ENCODE assay signal across 1 cellular context in the genomic region with DNA sequence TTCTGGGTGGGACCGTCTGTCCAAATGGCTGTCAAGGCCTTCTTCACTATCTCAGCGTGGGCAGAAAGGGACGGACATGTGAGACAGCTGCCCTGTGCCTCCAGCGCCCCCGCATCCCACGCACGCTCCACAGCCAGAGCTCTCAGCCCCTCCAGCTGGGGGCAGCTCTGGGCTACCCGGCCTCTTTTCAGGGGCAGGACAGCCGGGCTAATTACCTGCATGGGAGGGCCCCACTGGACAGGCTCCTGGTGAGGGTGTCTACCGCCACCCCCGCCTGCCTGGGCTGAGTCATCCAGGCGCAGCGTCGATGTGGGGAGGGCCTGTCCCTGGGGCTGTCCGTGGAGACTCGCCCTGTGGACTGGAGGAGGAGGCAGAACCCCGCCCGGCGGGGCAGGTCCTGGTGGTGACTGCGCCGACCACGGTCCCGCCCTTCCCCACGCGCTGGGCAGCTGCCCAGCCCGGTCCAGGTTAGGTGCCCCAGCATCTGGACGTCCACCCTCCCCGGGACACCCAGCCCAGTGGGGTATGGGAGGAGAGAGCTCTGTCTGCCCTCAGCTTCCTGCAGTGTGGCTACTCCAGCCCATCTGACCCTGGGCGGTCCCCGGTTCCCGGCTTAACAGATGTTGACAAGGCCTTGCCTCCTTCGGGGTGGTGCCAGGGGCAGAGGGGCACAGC.
TF ChIP-seq lines count a peak whose summit lies in the region.

No MANE protein-coding gene starts in this region.

TF ChIP-seq in H1, 55 proteins besides CTCF, POLR2A, EP300 and RAD21:
- TF ChIP-seq, protein P1, sequence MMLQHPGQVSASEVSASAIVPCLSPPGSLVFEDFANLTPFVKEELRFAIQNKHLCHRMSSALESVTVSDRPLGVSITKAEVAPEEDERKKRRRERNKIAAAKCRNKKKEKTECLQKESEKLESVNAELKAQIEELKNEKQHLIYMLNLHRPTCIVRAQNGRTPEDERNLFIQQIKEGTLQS (IDR thresholded peaks at IDR 0.05; ENCODE audit: insufficient read depth, low read depth, low read length), result no peak
- TF ChIP-seq MAFK (IDR thresholded peaks at IDR 0.05; ENCODE audit: low read depth, low read length) (no peak), SRF (IDR thresholded peaks at IDR 0.05; ENCODE audit: low read depth, low read length) (no peak), YY1 (IDR thresholded peaks at IDR 0.05; ENCODE audit: low read depth, low read length) (no peak), JUND (IDR thresholded peaks at IDR 0.05; ENCODE audit: low read length) (no peak), POU5F1 (IDR thresholded peaks at IDR 0.05; ENCODE audit: low read depth, low read length) (no peak), POLR2AphosphoS5 (IDR thresholded peaks at IDR 0.05; ENCODE audit: low read depth, low read length) (no peak), SP2 (IDR thresholded peaks at IDR 0.05; ENCODE audit: low read length) (no peak), CHD1 (IDR thresholded peaks at IDR 0.05; ENCODE audit: low read depth, low read length) (no peak), GTF2F1 (IDR thresholded peaks at IDR 0.05; ENCODE audit: borderline replicate concordance, low read depth, low read length) (no peak), CBX8 (IDR thresholded peaks at IDR 0.05; ENCODE audit: borderline replicate concordance, low read depth, low read length) (no peak), TCF12 (IDR thresholded peaks at IDR 0.05; ENCODE audit: low read depth, low read length) (no peak), NANOG (IDR thresholded peaks at IDR 0.05; ENCODE audit: insufficient read depth, low read depth, low read length, poor library complexity, severe bottlenecking) (no peak), KDM1A (IDR thresholded peaks at IDR 0.05; ENCODE audit: borderline replicate concordance, low read length) (no peak), PHF8 (conservative IDR thresholded peaks at IDR 0.05; ENCODE audit: low read depth, low read length) (no peak)
- TF ChIP-seq, protein P2, sequence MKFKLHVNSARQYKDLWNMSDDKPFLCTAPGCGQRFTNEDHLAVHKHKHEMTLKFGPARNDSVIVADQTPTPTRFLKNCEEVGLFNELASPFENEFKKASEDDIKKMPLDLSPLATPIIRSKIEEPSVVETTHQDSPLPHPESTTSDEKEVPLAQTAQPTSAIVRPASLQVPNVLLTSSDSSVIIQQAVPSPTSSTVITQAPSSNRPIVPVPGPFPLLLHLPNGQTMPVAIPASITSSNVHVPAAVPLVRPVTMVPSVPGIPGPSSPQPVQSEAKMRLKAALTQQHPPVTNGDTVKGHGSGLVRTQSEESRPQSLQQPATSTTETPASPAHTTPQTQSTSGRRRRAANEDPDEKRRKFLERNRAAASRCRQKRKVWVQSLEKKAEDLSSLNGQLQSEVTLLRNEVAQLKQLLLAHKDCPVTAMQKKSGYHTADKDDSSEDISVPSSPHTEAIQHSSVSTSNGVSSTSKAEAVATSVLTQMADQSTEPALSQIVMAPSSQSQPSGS (IDR thresholded peaks at IDR 0.05; ENCODE audit: low read length), result no peak
TF ChIP-seq in H1: peak in this region for 0.
